9 cellular contexts compared by ENCODE assay signal in the genomic region with DNA sequence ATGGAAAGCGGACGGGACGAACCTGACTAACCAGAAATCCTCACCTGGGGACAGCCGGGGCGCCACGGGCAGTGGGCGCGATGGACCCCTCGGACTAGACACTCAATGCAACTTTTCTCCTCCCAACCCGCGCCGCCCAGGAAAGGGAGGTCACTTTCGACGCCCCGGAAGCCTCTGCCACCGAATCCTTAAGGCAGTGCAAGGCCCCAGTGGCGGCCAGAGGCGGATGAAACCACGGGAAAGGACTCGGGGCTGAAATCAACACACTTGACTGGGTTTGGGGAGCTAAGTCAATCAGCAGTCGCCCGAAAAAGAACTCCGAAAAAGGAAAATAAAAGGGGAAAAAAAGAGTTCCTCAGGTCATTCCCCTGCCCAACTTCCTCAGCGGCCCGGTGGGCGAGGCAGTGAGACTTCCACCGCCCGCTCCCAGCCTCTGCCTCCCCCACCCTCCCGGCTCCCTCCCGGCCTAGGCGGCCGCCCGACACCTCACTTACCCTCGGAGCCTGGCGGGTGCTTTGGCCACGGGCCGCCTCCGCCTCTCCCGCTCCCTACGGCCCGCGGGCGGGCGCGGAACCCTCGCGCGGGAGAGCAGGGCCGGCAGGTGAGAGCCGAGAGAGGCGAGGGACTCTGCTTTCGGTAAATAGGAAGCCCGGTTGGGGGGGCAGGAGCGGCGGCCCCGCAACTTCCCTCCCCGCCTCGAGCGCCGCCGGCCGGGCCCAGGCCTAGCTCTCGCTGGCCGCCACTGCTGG. TPM values are rescaled to one million over a fixed set of nuclear protein-coding genes. Genes with fewer than 3 reads are reported as not detected.
DNase-seq lines count a peak whose midpoint lies in the region; ATAC-seq, FAIRE-seq and TF ChIP-seq lines count a peak whose summit lies in the region.
"Had no signal": no experiment of that assay in that cellular context is flagged by ENCODE, and none has a peak within 500 bp of the region (broad histone marks: within the 10 kb centered on the region; RNA-seq: fewer than 3 reads in every experiment).

No MANE protein-coding gene starts in this region.

- H3K9ac ChIP-seq in keratinocyte (ENCODE audit: control insufficient read depth, extremely low read depth, insufficient read depth, low read length), result peak overlapping the region; percentile 90

- peak; percentile 37 for DNase-seq in Calu3
- DNase-seq in T-helper 22 cell (ENCODE audit: low read depth), result peak; percentile 36
- DNase-seq in cardiac fibroblast (ENCODE audit: low read depth in 2 of 2), result peak; percentile 53 to 68
- DNase-seq in keratinocyte (ENCODE audit: low read depth, low spot score), result no peak
- DNase-seq in stimulated activated CD4-positive, alpha-beta T cell treated with anti-CD3 and anti-CD28 coated beads, Interleukin-15, amount 100 ng/mL, for 48 hours (ENCODE audit: low read depth in 2 of 2), result peak; percentile 27 to 35
- no peak for DNase-seq in OCI-M2 (lab: John Stamatoyannopoulos, UW; ENCODE audit: unreplicated experiment)

- no peaks in the 10 kb centered on the region for H3K27me3 Mint-ChIP-seq in Calu3 (ENCODE audit: unreplicated experiment)

- H3K27me3 ChIP-seq in keratinocyte (ENCODE audit: control insufficient read depth, extremely low read depth, insufficient read depth, low read length), result no peaks in the 10 kb centered on the region

- no peaks in the 10 kb centered on the region for H3K9me3 Mint-ChIP-seq in Calu3 (ENCODE audit: low read depth, unreplicated experiment)

- dilution Hi-C loops in keratinocyte (cut with MboI; ENCODE audit: extremely low pct_ligation_motif_present, low sequenced_read_pairs), result no loop called here

- CTCF ChIA-PET in Calu3 (lab: Charles Lee), result interaction anchor here (0.8 to 1.1 kb wide), 2 partner anchors 21 to 64 kb away, joined by 3 to 4 read pairs; no protein-coding TSS in a partner anchor

- TF ChIP-seq CTCF in Calu3 (IDR thresholded peaks at IDR 0.05; ENCODE audit: unreplicated experiment) (no peak), cardiac fibroblast (IDR thresholded peaks at IDR 0.05; ENCODE audit: low read depth, low read length) (no peak), keratinocyte (optimal IDR thresholded peaks at IDR 0.05 in 1 of 3, IDR thresholded peaks at IDR 0.05 in 1 of 3, conservative IDR thresholded peaks at IDR 0.05 in 1 of 3; ENCODE audit: extremely low read depth in 1 of 3, insufficient read depth in 2 of 3, low read length in 3 of 3) (no peak)

- H3K36me3 ChIP-seq in keratinocyte (ENCODE audit: control insufficient read depth in 2 of 2, extremely low read depth in 1 of 2, insufficient read depth in 2 of 2, low read length in 2 of 2), result peaks cover 1 to 12% of the 10 kb centered on the region in 2 experiments

- peak overlapping the region; percentile 55 for H2AFZ ChIP-seq in keratinocyte (ENCODE audit: control insufficient read depth, low read length)

- H3K27ac ChIP-seq in keratinocyte (ENCODE audit: control insufficient read depth, insufficient read depth, low read length), result peak overlapping the region; percentile 86

- peak overlapping the region; percentile 91 for H3K4me3 Mint-ChIP-seq in Calu3 (ENCODE audit: low read depth, unreplicated experiment)

- intact Hi-C loops in Calu3 (cut with micrococcal nuclease; ENCODE audit: unreplicated experiment), result loop anchor here (5.0 kb wide), 1 partner anchor 119 kb away; no protein-coding TSS in a partner anchor

- no peaks in the 10 kb centered on the region for H3K9me1 ChIP-seq in keratinocyte (ENCODE audit: control insufficient read depth, extremely low read depth, insufficient read depth, low read length)

- peak; percentile 49 for FAIRE-seq in keratinocyte (lab: Jason Lieb, UNC)
- FAIRE-seq: endometrium had no signal

- peaks cover 24% of the 10 kb centered on the region for H3K4me1 Mint-ChIP-seq in Calu3 (ENCODE audit: low read depth, unreplicated experiment)

- peaks cover 20% of the 10 kb centered on the region for H3K4me1 ChIP-seq in keratinocyte (ENCODE audit: control insufficient read depth, extremely low read depth, insufficient read depth, low read length)

- H3K27ac Mint-ChIP-seq in Calu3 (ENCODE audit: unreplicated experiment), result peak overlapping the region; percentile 87

- peaks cover 82% of the 10 kb centered on the region for H3K79me2 ChIP-seq in keratinocyte (ENCODE audit: control insufficient read depth, insufficient read depth, low read length)

- no TSS peak for BruUV-seq in Calu3 (replicated peaks; lab: Mats Ljungman, UMichigan)

- H4K20me1 ChIP-seq in keratinocyte (ENCODE audit: control insufficient read depth, extremely low read depth, insufficient read depth, low read length), result peaks cover 6% of the 10 kb centered on the region

- peaks cover 39% of the 10 kb centered on the region for H3K36me3 Mint-ChIP-seq in Calu3 (ENCODE audit: insufficient read depth, unreplicated experiment)

- H3K4me3 ChIP-seq in cardiac fibroblast (replicated peaks in 1 of 2; ENCODE audit: low read depth in 2 of 2, low read length in 2 of 2) (peak overlapping the region; percentile 81 to 89), keratinocyte (ENCODE audit: control insufficient read depth in 2 of 3, extremely low read depth in 1 of 3, insufficient read depth in 2 of 3, low read depth in 1 of 3, low read length in 3 of 3) (peak overlapping the region; percentile 92 to 97 (median 94))

- H3K9me3 ChIP-seq in keratinocyte (ENCODE audit: control insufficient read depth, low read depth, low read length), result no peaks in the 10 kb centered on the region

- peak; percentile 25 for ATAC-seq in GM19452 (IDR thresholded peaks at IDR 0.05; ENCODE audit: unreplicated experiment)
- peak; percentile 8 for ATAC-seq in HG03565 (IDR thresholded peaks at IDR 0.05; ENCODE audit: unreplicated experiment)

- peak overlapping the region; percentile 70 for H3K4me2 ChIP-seq in keratinocyte (ENCODE audit: control insufficient read depth, extremely low read depth, insufficient read depth, low read depth, low read length)

RNA-seq across cellular contexts. Expression of a gene that starts 0.5 kb away (rescaled TPM):
- total RNA-seq in Calu3 (2022), result 27.0 and 30.1 TPM in 2 replicates
- 15.8 to 26.2 TPM (median 18.9 TPM) in 3 replicates for polyA plus RNA-seq in keratinocyte
- polyA plus RNA-seq in keratinocyte (2011; ENCODE audit: low read depth), result 53.2 TPM
- 14.2 and 24.7 TPM in 2 replicates for polyA plus RNA-seq in keratinocyte (2011; cell fraction: cytosol; rRNA removed)
- 22.3 and 30.6 TPM in 2 replicates for polyA plus RNA-seq in keratinocyte (2011; cell fraction: nucleus; rRNA removed)
- polyA plus RNA-seq in keratinocyte (2012; ENCODE audit: low replicate concordance), result 25.2 and 29.6 TPM in 2 replicates
- 17.3 to 39.5 TPM (median 19.1 TPM) in 3 replicates for polyA minus RNA-seq in keratinocyte
- 18.6 TPM for polyA minus RNA-seq in keratinocyte (2011; cell fraction: cytosol; rRNA and poly(A)+ RNA removed)
- polyA minus RNA-seq in keratinocyte (2011; cell fraction: nucleus; rRNA and poly(A)+ RNA removed), result 29.4 and 56.1 TPM in 2 replicates

Comparison
In these comparisons a context has a peak if more than half of its experiments do, and no peak if none do; other contexts are left out.
1. DNase-seq: peak in Calu3 (single experiment), T-helper 22 cell (single experiment), cardiac fibroblast (2 of 2) and stimulated activated CD4-positive, alpha-beta T cell treated with anti-CD3 and anti-CD28 coated beads, Interleukin-15, amount 100 ng/mL, for 48 hours (2 of 2); none in keratinocyte (single experiment) and OCI-M2 (single experiment).